ENCODE assay signal across 1 cellular context in genomic region chr17:27975146-27976011, GRCh38.
TF ChIP-seq lines count a peak whose summit lies in the region.

No MANE protein-coding gene starts in this region.

TF ChIP-seq in K562, 482 proteins besides CTCF, POLR2A, EP300 and RAD21 (continued from another document and continues in another):
- TF ChIP-seq RERE (CRISPR knock-in tag; IDR thresholded peaks at IDR 0.05; ENCODE audit: borderline replicate concordance) (no peak), ELK3 (CRISPR knock-in tag; IDR thresholded peaks at IDR 0.05) (no peak), RAD51 (IDR thresholded peaks at IDR 0.05; ENCODE audit: borderline replicate concordance, low read depth) (peak; percentile 77), MAFG (tag; conservative IDR thresholded peaks at IDR 0.05) (peak; percentile 78), L3MBTL2 (IDR thresholded peaks at IDR 0.05) (peak; percentile 58; the same call in 1 of the 2 replicates), HIVEP1 (CRISPR knock-in tag; IDR thresholded peaks at IDR 0.05) (no peak), ZFP36 (IDR thresholded peaks at IDR 0.05; ENCODE audit: low read depth, low read length, partially characterized antibody) (no peak), TOE1 (IDR thresholded peaks at IDR 0.05; ENCODE audit: borderline replicate concordance) (no peak; the same call in 1 of the 2 replicates), TOE1 (CRISPR knock-in tag; IDR thresholded peaks at IDR 0.05; ENCODE audit: borderline replicate concordance, low read depth) (no peak), ADNP (tag; IDR thresholded peaks at IDR 0.05) (no peak), TCF7L2 (IDR thresholded peaks at IDR 0.05; ENCODE audit: low read depth, low read length) (no peak), RHOXF2B (CRISPR knock-in tag; conservative IDR thresholded peaks at IDR 0.05) (no peak), FOSL1 (tag; conservative IDR thresholded peaks at IDR 0.05) (peak; percentile 73), ELF4 (CRISPR knock-in tag; IDR thresholded peaks at IDR 0.05) (no peak), RFX5 (IDR thresholded peaks at IDR 0.05; ENCODE audit: low read depth, low read length) (no peak), PYGO2 (tag; IDR thresholded peaks at IDR 0.05) (no peak), KDM1A (IDR thresholded peaks at IDR 0.05) (peak; percentile 78 to 79), PHF8 (IDR thresholded peaks at IDR 0.05; ENCODE audit: borderline replicate concordance, low read length) (no peak), PBX2 (CRISPR knock-in tag; IDR thresholded peaks at IDR 0.05; ENCODE audit: low read depth) (no peak), PBX2 (tag; conservative IDR thresholded peaks at IDR 0.05; ENCODE audit: low read depth) (peak; percentile 50; the same call in 1 of the 2 replicates), SIN3B (IDR thresholded peaks at IDR 0.05; ENCODE audit: low read depth) (no peak), THRA (IDR thresholded peaks at IDR 0.05) (no peak), FOS (IDR thresholded peaks at IDR 0.05; ENCODE audit: extremely low read depth, insufficient read length) (no peak), TAF15 (IDR thresholded peaks at IDR 0.05; ENCODE audit: low read depth, low read length) (no peak), CBX3 (IDR thresholded peaks at IDR 0.05; ENCODE audit: borderline replicate concordance in 1 of 2, low read length in 2 of 2) (no peak), ATF3 (IDR thresholded peaks at IDR 0.05) (peak; percentile 85), ATF3 (CRISPR knock-in tag; conservative IDR thresholded peaks at IDR 0.05) (no peak), RCOR1 (IDR thresholded peaks at IDR 0.05; ENCODE audit: borderline replicate concordance in 1 of 2, low read depth in 2 of 2, low read length in 2 of 2) (peak in 1 of 2 experiments; percentile 33; a peak in 1 of 4 replicates), USF2 (CRISPR knock-in tag; IDR thresholded peaks at IDR 0.05) (peak; percentile 74), ZNF316 (IDR thresholded peaks at IDR 0.05) (peak; percentile 87), ZNF431 (CRISPR knock-in tag; IDR thresholded peaks at IDR 0.05) (no peak), HNRNPLL (IDR thresholded peaks at IDR 0.05; ENCODE audit: low read depth, low read length, poor library complexity, severe bottlenecking) (no peak), NFE2 (IDR thresholded peaks at IDR 0.05; ENCODE audit: low read depth) (peak; percentile 87), ZNF592 (IDR thresholded peaks at IDR 0.05) (peak; percentile 80), ZNF707 (CRISPR knock-in tag; conservative IDR thresholded peaks at IDR 0.05) (no peak), JUND (IDR thresholded peaks at IDR 0.05; ENCODE audit: borderline replicate concordance, low read depth, low read length) (peak; percentile 85; the same call in 1 of the 2 replicates), JUND (tag; IDR thresholded peaks at IDR 0.05; ENCODE audit: borderline replicate concordance, low read depth, low read length) (peak; percentile 72; the same call in 1 of the 3 replicates)
